Comparison of ENCODE assay signal across 8 cellular contexts in genomic region chr18:63994783-63995399, GRCh38. TPM values are rescaled to one million over a fixed set of nuclear protein-coding genes. Genes with fewer than 3 reads are reported as not detected.
DNase-seq lines count a peak whose midpoint lies in the region; TF ChIP-seq lines count a peak whose summit lies in the region.

No MANE protein-coding gene starts in this region.

- DNase-seq in activated gamma-delta T cell treated with Interleukin-2 at 50 U/mL for 16 hours (peak; percentile 12), activated gamma-delta T cell (lab: John Stamatoyannopoulos, UW) (no peak), HT-29 (ENCODE audit: low spot score) (peak; percentile 48), SHP77 treated with DMSO at 0.1 percent for 48 hours (lab: John Stamatoyannopoulos, UW) (peak; percentile 7), caudate nucleus (lab: John Stamatoyannopoulos, UW) (peak in 31 of 61 donors; percentile 3 to 56 (median 12)), kidney epithelial cell (ENCODE audit: low read depth) (no peak), GM19238 (ENCODE audit: insufficient read length, low spot score) (no peak)
- peak; percentile 14 to 35 for DNase-seq in stimulated activated CD4-positive, alpha-beta T cell treated with anti-CD3 and anti-CD28 coated beads, Interleukin-4, amount 100 ng/mL, for 4 hours

- no peak overlapping the region for H3K27ac ChIP-seq in caudate nucleus (ENCODE audit: low read depth, low read length)

- H3K4me3 ChIP-seq in kidney epithelial cell (ENCODE audit: low read depth, low read length): no peak overlapping the region

- H3K36me3 ChIP-seq in kidney epithelial cell (ENCODE audit: control insufficient read depth, insufficient read depth, low read length): peaks cover 1% of the 10 kb centered on the region

- peak; percentile 88 for TF ChIP-seq CTCF in kidney epithelial cell (IDR thresholded peaks at IDR 0.05; ENCODE audit: insufficient read depth, low read length, poor library complexity, severe bottlenecking)

- no peaks in the 10 kb centered on the region for H3K27me3 ChIP-seq in kidney epithelial cell (ENCODE audit: control insufficient read depth, insufficient read depth, low read length)

RNA-seq across cellular contexts. Expression of gene SERPINB8, which starts 25.0 kb away (rescaled TPM):
- 3.4 and 4.8 TPM in 2 replicates for total RNA-seq in HT-29 (2014; rRNA removed; shearing (Covaris generic))
- total RNA-seq in kidney epithelial cell: 22.5 and 23.6 TPM in 2 replicates

RNA-seq across cellular contexts. Expression of gene HMSD, which starts 45.8 kb away (rescaled TPM):
- not detected in 2 replicates for total RNA-seq in HT-29 (2014; rRNA removed; shearing (Covaris generic))
- not detected in 2 replicates for total RNA-seq in kidney epithelial cell

Comparison
In these comparisons a context has a peak if more than half of its experiments do, and no peak if none do; other contexts are left out.
1. DNase-seq: peak in activated gamma-delta T cell treated with Interleukin-2 at 50 U/mL for 16 hours (single experiment), HT-29 (single experiment), SHP77 treated with DMSO at 0.1 percent for 48 hours (single experiment), caudate nucleus (31 of 61) and stimulated activated CD4-positive, alpha-beta T cell treated with anti-CD3 and anti-CD28 coated beads, Interleukin-4, amount 100 ng/mL, for 4 hours (2 of 2); none in activated gamma-delta T cell (single experiment), kidney epithelial cell (single experiment) and GM19238 (single experiment).